In the genomic region with DNA sequence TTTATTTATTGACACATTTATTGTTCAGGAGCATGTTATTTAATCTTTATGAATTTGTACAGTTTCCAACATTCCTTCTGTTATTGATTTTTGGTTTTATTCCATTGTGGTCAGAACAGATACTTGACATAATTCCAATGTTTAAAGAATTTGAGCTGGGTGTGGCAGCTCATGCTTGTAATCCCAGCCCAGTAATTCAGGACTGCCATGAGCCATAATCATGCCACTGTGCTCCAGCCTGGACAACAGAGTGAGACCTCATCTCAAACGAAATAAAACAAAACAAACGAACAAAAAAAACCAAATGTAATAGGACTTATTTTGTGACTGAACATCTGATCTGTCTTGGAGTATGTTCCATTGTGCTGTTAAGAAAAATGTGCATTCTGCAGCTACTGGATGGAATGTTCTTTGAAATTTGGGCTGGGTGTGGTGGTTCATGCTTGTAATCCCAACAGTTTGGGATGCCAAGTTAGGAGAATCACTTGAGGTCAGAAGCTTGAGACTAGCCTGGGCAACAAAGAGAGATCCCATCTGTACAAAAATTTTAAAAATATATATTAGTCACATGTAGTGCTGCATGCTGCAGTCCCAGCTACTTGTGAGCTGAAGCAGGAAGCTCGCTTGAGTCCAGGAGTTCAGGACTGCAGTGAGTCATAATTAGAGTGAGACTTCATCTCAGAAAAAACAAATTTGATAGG, we compare ENCODE assay signal across 11 cellular contexts.
DNase-seq lines count a peak whose midpoint lies in the region; ATAC-seq and TF ChIP-seq lines count a peak whose summit lies in the region.
"Had no signal": no experiment of that assay in that cellular context is flagged by ENCODE, and none has a peak within 500 bp of the region (broad histone marks: within the 10 kb centered on the region; RNA-seq: fewer than 3 reads in every experiment).

No MANE protein-coding gene starts in this region.

- no peak for DNase-seq in heart left ventricle
- DNase-seq in left ventricle myocardium inferior, result no peak
- peak; percentile 42 for DNase-seq in astrocyte of the hippocampus (ENCODE audit: low read depth, low spot score)
- DNase-seq in glomerular visceral epithelial cell (ENCODE audit: extremely low spot score), result peak; percentile 37
- DNase-seq in upper lobe of right lung, result no peak
- DNase-seq in HPDE6-E6E7 (ENCODE audit: extremely low spot score), result no peak
- DNase-seq in iPS-NIHi11 (ENCODE audit: low spot score), result no peak
- DNase-seq: NCI-H1930 had no signal

- H3K36me3 ChIP-seq in heart left ventricle (no peaks in the 10 kb centered on the region), left ventricle myocardium inferior (no peaks in the 10 kb centered on the region), upper lobe of right lung (no peaks in the 10 kb centered on the region)
- H3K36me3 ChIP-seq: cardiac muscle cell had no signal

- WGBS in heart left ventricle, 4 donors, result 69 to 84% (median 79%) methylated on average over 3 of the region's 3 CpGs

- H3K4me3 ChIP-seq in heart left ventricle, result no peak overlapping the region
- H3K4me3 ChIP-seq in left ventricle myocardium inferior, result no peak overlapping the region
- H3K4me3 ChIP-seq in upper lobe of right lung, result no peak overlapping the region
- H3K4me3 ChIP-seq: cardiac muscle cell had no signal

- intact Hi-C loops in heart left ventricle (cut with DNase I) (loop anchor here in 1 of 10 donors (5.0 kb wide), 1 partner anchor 36 kb away; no protein-coding TSS in a partner anchor), left ventricle myocardium inferior (cut with micrococcal nuclease) (no loop called here), upper lobe of right lung (cut with DNase I) (no loop called here)

- ATAC-seq in heart left ventricle (peak in 3 of 4 donors; percentile 29 to 68 (median 33)), upper lobe of right lung (peak; percentile 57), HG03095 (IDR thresholded peaks at IDR 0.05; ENCODE audit: unreplicated experiment) (no peak)
- ATAC-seq: stimulated activated effector memory CD8-positive, alpha-beta T cell treated with anti-CD3 and anti-CD28 coated beads, Interleukin-12 subunit alpha, Interleukin-12 subunit beta, amount 100 ng/mL, for 72 hours had no signal

- TF ChIP-seq POLR2A in heart left ventricle (IDR thresholded peaks at IDR 0.05), result no peak

- H3K9me3 ChIP-seq in heart left ventricle (peaks cover 0 to 10% (median 0%) of the 10 kb centered on the region in 12 donors), left ventricle myocardium inferior (replicated peaks) (peaks cover 15% of the 10 kb centered on the region), upper lobe of right lung (no peaks in the 10 kb centered on the region)

- TF ChIP-seq CTCF in heart left ventricle (IDR thresholded peaks at IDR 0.05), result no peak
- no peak for TF ChIP-seq CTCF in left ventricle myocardium inferior (IDR thresholded peaks at IDR 0.05; ENCODE audit: borderline replicate concordance)
- TF ChIP-seq CTCF in upper lobe of right lung (IDR thresholded peaks at IDR 0.05), result no peak

- peak overlapping the region in 4 of 12 donors; percentile 0 to 13 (median 4) for H3K27ac ChIP-seq in heart left ventricle
- no peak overlapping the region for H3K27ac ChIP-seq in left ventricle myocardium inferior (replicated peaks)
- H3K27ac ChIP-seq in upper lobe of right lung, result no peak overlapping the region
- H3K27ac ChIP-seq: cardiac muscle cell had no signal

- H3K27me3 ChIP-seq in heart left ventricle (no peaks in the 10 kb centered on the region), left ventricle myocardium inferior (ENCODE audit: low read depth) (no peaks in the 10 kb centered on the region), upper lobe of right lung (no peaks in the 10 kb centered on the region)
- H3K27me3 ChIP-seq: cardiac muscle cell had no signal

- H3K4me1 ChIP-seq in heart left ventricle (peaks cover 0 to 14% (median 6%) of the 10 kb centered on the region in 12 donors), left ventricle myocardium inferior (peaks cover 11% of the 10 kb centered on the region), upper lobe of right lung (peaks cover 13% of the 10 kb centered on the region)

Comparison
In these comparisons a context has a peak if more than half of its experiments do, and no peak if none do; other contexts are left out.
1. DNase-seq: peak in astrocyte of the hippocampus (single experiment) and glomerular visceral epithelial cell (single experiment); none in heart left ventricle (0 of 5), left ventricle myocardium inferior (single experiment), upper lobe of right lung (single experiment), HPDE6-E6E7 (single experiment) and iPS-NIHi11 (single experiment).